Comparison of ENCODE assay signal across 14 cellular contexts in genomic region chr13:106498571-106498970, GRCh38. TPM values are rescaled to one million over a fixed set of nuclear protein-coding genes. Genes with fewer than 3 reads are reported as not detected.
A peak's percentile ranks its signal among the peaks of the same experiment; 100 is the strongest.
DNase-seq lines count a peak whose midpoint lies in the region; FAIRE-seq and TF ChIP-seq lines count a peak whose summit lies in the region.
"Had no signal": no experiment of that assay in that cellular context is flagged by ENCODE, and none has a peak within 500 bp of the region (broad histone marks: within the 10 kb centered on the region; RNA-seq: fewer than 3 reads in every experiment).

No MANE protein-coding gene starts in this region.

- dilution Hi-C loops in keratinocyte (cut with MboI; ENCODE audit: extremely low pct_ligation_motif_present, low sequenced_read_pairs): no loop called here

- no peaks in the 10 kb centered on the region for H4K20me1 ChIP-seq in keratinocyte (ENCODE audit: control insufficient read depth, extremely low read depth, insufficient read depth, low read length)

- FAIRE-seq in keratinocyte (lab: Jason Lieb, UNC): peak; percentile 13
- FAIRE-seq in HTR-8/SVneo (lab: Jason Lieb, UNC): no peak
- FAIRE-seq: small intestine had no signal

- H3K9me1 ChIP-seq in keratinocyte (ENCODE audit: control insufficient read depth, extremely low read depth, insufficient read depth, low read length): peaks cover 3% of the 10 kb centered on the region

- DNase-seq in ascending aorta (ENCODE audit: low spot score in 2 of 2): no peak
- no peak for DNase-seq in keratinocyte (ENCODE audit: low read depth, low spot score)
- DNase-seq in kidney tubule cell (ENCODE audit: low spot score): no peak
- DNase-seq in HTR-8/SVneo (ENCODE audit: insufficient read length, low spot score): no peak
- DNase-seq in activated CD4-positive, alpha-beta T cell treated with anti-CD3 and anti-CD28 coated beads for 1 hour: no peak
- DNase-seq in SIG-M5 (lab: John Stamatoyannopoulos, UW): no peak
- DNase-seq: amniotic stem cell; DMS53; NCI-H187 treated with DMSO at 0.1 percent for 48 hours; NCI-H510A; small intestine; stimulated activated naive CD4-positive, alpha-beta T cell had no signal

- H3K27ac ChIP-seq in HUES6 (ENCODE audit: low read depth, low read length): peak overlapping the region; percentile 69
- H3K27ac ChIP-seq in ascending aorta: peak overlapping the region; percentile 47 to 75
- peak overlapping the region; percentile 16 for H3K27ac ChIP-seq in keratinocyte (ENCODE audit: control insufficient read depth, insufficient read depth, low read length)
- H3K27ac ChIP-seq in stomach smooth muscle (ENCODE audit: low read length): peak overlapping the region; percentile 68

- H3K79me2 ChIP-seq in keratinocyte (ENCODE audit: control insufficient read depth, insufficient read depth, low read length): peaks cover 84% of the 10 kb centered on the region

- peaks cover 38% of the 10 kb centered on the region for H3K4me1 ChIP-seq in HUES6 (ENCODE audit: control insufficient read depth, insufficient read depth, low read length)
- H3K4me1 ChIP-seq in ascending aorta: peaks cover 13 to 16% of the 10 kb centered on the region in 2 donors
- peaks cover 10% of the 10 kb centered on the region for H3K4me1 ChIP-seq in keratinocyte (ENCODE audit: control insufficient read depth, extremely low read depth, insufficient read depth, low read length)
- H3K4me1 ChIP-seq in stomach smooth muscle (ENCODE audit: control insufficient read depth, insufficient read depth, low read length): peaks cover 14% of the 10 kb centered on the region

- H3K4me2 ChIP-seq in keratinocyte (ENCODE audit: control insufficient read depth, extremely low read depth, insufficient read depth, low read depth, low read length): no peak overlapping the region

- H3K36me3 ChIP-seq in HUES6 (ENCODE audit: control insufficient read depth, insufficient read depth, low read length) (peaks cover 23% of the 10 kb centered on the region), ascending aorta (no peaks in the 10 kb centered on the region), keratinocyte (ENCODE audit: control insufficient read depth in 2 of 2, extremely low read depth in 1 of 2, insufficient read depth in 2 of 2, low read length in 2 of 2) (peaks cover 21 to 34% of the 10 kb centered on the region in 2 experiments), stomach smooth muscle (ENCODE audit: control insufficient read depth in 2 of 2, insufficient read depth in 2 of 2, low read length in 2 of 2) (peaks cover 2 to 12% of the 10 kb centered on the region in 2 donors)

- intact Hi-C loops in ascending aorta (cut with DNase I): no loop called here

- no peak overlapping the region for H3K9ac ChIP-seq in HUES6 (ENCODE audit: low read length)
- H3K9ac ChIP-seq in keratinocyte (ENCODE audit: control insufficient read depth, extremely low read depth, insufficient read depth, low read length): no peak overlapping the region
- H3K9ac ChIP-seq in stomach smooth muscle (ENCODE audit: low read length in 2 of 2): peak overlapping the region; percentile 23 to 52

- H3K27me3 ChIP-seq in HUES6 (ENCODE audit: control insufficient read depth, insufficient read depth, low read length) (no peaks in the 10 kb centered on the region), ascending aorta (no peaks in the 10 kb centered on the region), keratinocyte (ENCODE audit: control insufficient read depth, extremely low read depth, insufficient read depth, low read length) (no peaks in the 10 kb centered on the region), stomach smooth muscle (ENCODE audit: control insufficient read depth in 1 of 2, insufficient read depth in 2 of 2, low read length in 2 of 2) (no peaks in the 10 kb centered on the region)

- no peak overlapping the region for H3K4me3 ChIP-seq in HUES6 (ENCODE audit: low read depth, low read length)
- peak overlapping the region in 1 of 2 donors; percentile 50 for H3K4me3 ChIP-seq in ascending aorta
- no peak overlapping the region for H3K4me3 ChIP-seq in keratinocyte (ENCODE audit: control insufficient read depth in 2 of 3, extremely low read depth in 1 of 3, insufficient read depth in 2 of 3, low read depth in 1 of 3, low read length in 3 of 3)
- H3K4me3 ChIP-seq in stomach smooth muscle (ENCODE audit: low read length in 2 of 2): peak overlapping the region; percentile 8 to 54

- H2AFZ ChIP-seq in keratinocyte (ENCODE audit: control insufficient read depth, low read length): no peak overlapping the region

- no peak for TF ChIP-seq CTCF in ascending aorta (IDR thresholded peaks at IDR 0.05)
- TF ChIP-seq CTCF in keratinocyte (optimal IDR thresholded peaks at IDR 0.05 in 1 of 3, IDR thresholded peaks at IDR 0.05 in 1 of 3, conservative IDR thresholded peaks at IDR 0.05 in 1 of 3; ENCODE audit: extremely low read depth in 1 of 3, insufficient read depth in 2 of 3, low read length in 3 of 3): no peak

- H3K9me3 ChIP-seq in HUES6 (ENCODE audit: control insufficient read depth, insufficient read depth, low read depth, low read length) (no peaks in the 10 kb centered on the region), ascending aorta (no peaks in the 10 kb centered on the region), keratinocyte (ENCODE audit: control insufficient read depth, low read depth, low read length) (no peaks in the 10 kb centered on the region), stomach smooth muscle (ENCODE audit: control insufficient read depth in 2 of 2, low read length in 2 of 2) (no peaks in the 10 kb centered on the region)

RNA-seq across cellular contexts. Expression of gene EFNB2, which starts 36.9 kb away (rescaled TPM):
- 38.0 TPM for total RNA-seq in ascending aorta
- 29.4 to 68.0 TPM (median 38.9 TPM) in 3 replicates for polyA plus RNA-seq in keratinocyte
- polyA plus RNA-seq in keratinocyte (2011; ENCODE audit: low read depth): 15.9 TPM
- 29.4 and 32.8 TPM in 2 replicates for polyA plus RNA-seq in keratinocyte (2011; cell fraction: cytosol; rRNA removed)
- polyA plus RNA-seq in keratinocyte (2011; cell fraction: nucleus; rRNA removed): 74.1 and 79.8 TPM in 2 replicates
- polyA plus RNA-seq in keratinocyte (2012; ENCODE audit: low replicate concordance): 23.1 and 66.7 TPM in 2 replicates
- polyA minus RNA-seq in keratinocyte: 49.3 to 103 TPM (median 57.1 TPM) in 3 replicates
- 43.4 TPM for polyA minus RNA-seq in keratinocyte (2011; cell fraction: cytosol; rRNA and poly(A)+ RNA removed)
- 64.7 and 91.4 TPM in 2 replicates for polyA minus RNA-seq in keratinocyte (2011; cell fraction: nucleus; rRNA and poly(A)+ RNA removed)

Comparison
In these comparisons a context has a peak if more than half of its experiments do, and no peak if none do; other contexts are left out.
1. H3K27ac ChIP-seq: peak in every context shown above with its lines; median percentile 69 in HUES6; 68 in stomach smooth muscle; 61 in ascending aorta; 16 in keratinocyte.
2. H3K4me3 ChIP-seq: peak in stomach smooth muscle (2 of 2); none in HUES6 (single experiment) and keratinocyte (0 of 3).
3. H3K9ac ChIP-seq: peak in stomach smooth muscle (2 of 2); none in HUES6 (single experiment) and keratinocyte (single experiment).